Comparison of ENCODE assay signal across 18 cellular contexts in genomic region chr1:241593186-241593585, GRCh38. TPM values are rescaled to one million over a fixed set of nuclear protein-coding genes. Genes with fewer than 3 reads are reported as not detected.
A peak's percentile ranks its signal among the peaks of the same experiment; 100 is the strongest.
DNase-seq lines count a peak whose midpoint lies in the region; ATAC-seq and TF ChIP-seq lines count a peak whose summit lies in the region.
"Had no signal": no experiment of that assay in that cellular context is flagged by ENCODE, and none has a peak within 500 bp of the region (broad histone marks: within the 10 kb centered on the region; RNA-seq: fewer than 3 reads in every experiment).

No MANE protein-coding gene starts in this region.

- H3F3A ChIP-seq in GM23248 (ENCODE audit: insufficient read depth) = peaks cover 22% of the 10 kb centered on the region

- in situ Hi-C loops in GM23248 (cut with MboI) = no loop called here

- TF ChIP-seq CTCF in AG09309 (IDR thresholded peaks at IDR 0.05; ENCODE audit: control insufficient read depth, insufficient read depth, low read depth, low read length, missing control alignments) (no peak), foreskin keratinocyte (conservative IDR thresholded peaks at IDR 0.05) (no peak)

- peak; percentile 3 for ATAC-seq in foreskin keratinocyte
- no peak for ATAC-seq in GM18861 (IDR thresholded peaks at IDR 0.05; ENCODE audit: unreplicated experiment)
- ATAC-seq: right lobe of liver had no signal

- no peaks in the 10 kb centered on the region for H3K79me2 ChIP-seq in GM23248 (ENCODE audit: insufficient read depth)

- H2AFZ ChIP-seq in GM23248 = no peak overlapping the region

- H3K9ac ChIP-seq in GM23248 = no peak overlapping the region

- H3K27me3 Mint-ChIP-seq in activated naive CD8-positive, alpha-beta T cell treated with anti-CD3 and anti-CD28 coated beads for 36 hours = no peaks in the 10 kb centered on the region

- H3K4me3 Mint-ChIP-seq in activated naive CD8-positive, alpha-beta T cell treated with anti-CD3 and anti-CD28 coated beads for 36 hours = no peak overlapping the region

- no peaks in the 10 kb centered on the region for H3K9me3 ChIP-seq in GM23248 (ENCODE audit: low read depth)
- H3K9me3 ChIP-seq: BE2C, right lobe of liver had no signal

- no peak overlapping the region for H3K27ac ChIP-seq in GM23248
- peak overlapping the region; percentile 98 for H3K27ac ChIP-seq in foreskin keratinocyte
- H3K27ac ChIP-seq: HL-60, right lobe of liver had no signal

- H3K4me1 ChIP-seq in GM23248 (ENCODE audit: insufficient read depth) (peaks cover 23% of the 10 kb centered on the region), foreskin keratinocyte (peaks cover 31% of the 10 kb centered on the region)
- H3K4me1 ChIP-seq: BE2C, right lobe of liver had no signal

- DNase-seq in AG09309 (ENCODE audit: low read depth) (peak; percentile 17), GM23248 (peak; percentile 41), foreskin keratinocyte (peak in 1 of 2 donors; percentile 66), HUDEP-2 (lab: John Stamatoyannopoulos, UW; ENCODE audit: unreplicated experiment in 76 of 76) (no peak), NCI-H2029 treated with DMSO at 0.1 percent for 48 hours (lab: John Stamatoyannopoulos, UW) (no peak)
- no peak for DNase-seq in activated naive CD8-positive, alpha-beta T cell treated with anti-CD3 and anti-CD28 coated beads for 36 hours
- DNase-seq: activated T-cell treated with anti-CD3 and anti-CD28 coated beads, Interleukin-2, amount 50 U/mL, for 1 hour; aorta; BE2C; NCI-H1048; NCI-H524; right lobe of liver; stimulated activated CD4-positive, alpha-beta T cell treated with anti-CD3 and anti-CD28 coated beads, Interleukin-2, amount 100 ng/mL, for 24 hours had no signal

- H3K4me3 ChIP-seq in AG09309 (ENCODE audit: control insufficient read depth, low read depth, low read length) (no peak overlapping the region), GM23248 (no peak overlapping the region)
- H3K4me3 ChIP-seq: right lobe of liver had no signal

- H4K20me1 ChIP-seq in GM23248 (ENCODE audit: insufficient read depth) = no peaks in the 10 kb centered on the region

- 87 to 100% methylated on average over 1 of the region's 1 CpG for WGBS in GM23248 (ENCODE audit: low coverage in 1 of 2, low lambda C conversion rate in 2 of 2, missing lambda C conversion rate in 2 of 2), 2 experiments

- H3K4me1 Mint-ChIP-seq in activated naive CD8-positive, alpha-beta T cell treated with anti-CD3 and anti-CD28 coated beads for 36 hours = peaks cover 5% of the 10 kb centered on the region

- H3K36me3 ChIP-seq in GM23248 (ENCODE audit: low read depth) = no peaks in the 10 kb centered on the region
- H3K36me3 ChIP-seq: BE2C had no signal

- no peaks in the 10 kb centered on the region for H3K9me3 Mint-ChIP-seq in activated naive CD8-positive, alpha-beta T cell treated with anti-CD3 and anti-CD28 coated beads for 36 hours

- no peaks in the 10 kb centered on the region for H3K9me2 ChIP-seq in GM23248 (ENCODE audit: insufficient read depth)

- peak overlapping the region; percentile 26 for H3K27ac Mint-ChIP-seq in activated naive CD8-positive, alpha-beta T cell treated with anti-CD3 and anti-CD28 coated beads for 36 hours

- H3K27me3 ChIP-seq in GM23248 (replicated peaks; ENCODE audit: insufficient read depth) (no peaks in the 10 kb centered on the region), foreskin keratinocyte (no peaks in the 10 kb centered on the region)
- H3K27me3 ChIP-seq: BE2C, right lobe of liver had no signal

- H3K36me3 Mint-ChIP-seq in activated naive CD8-positive, alpha-beta T cell treated with anti-CD3 and anti-CD28 coated beads for 36 hours = peaks cover 2% of the 10 kb centered on the region

- no peak overlapping the region for H3K4me2 ChIP-seq in GM23248 (ENCODE audit: unreplicated experiment)

RNA-seq across cellular contexts. Expression of gene CHML, which starts 47.0 kb away (rescaled TPM):
- total RNA-seq in GM23248 (2014; rRNA removed; shearing (Covaris generic)) = 7.2 and 8.9 TPM in 2 replicates
- polyA plus RNA-seq in GM23248 (2016; fragmentation: Nextera tagmentation; extraction: Ambion mirVana) (3.2 and 3.4 TPM in 2 replicates), foreskin keratinocyte (1.9 and 2.5 TPM in 2 replicates)
- total RNA-seq in activated naive CD8-positive, alpha-beta T cell treated with anti-CD3 and anti-CD28 coated beads for 36 hours = 10 to 100 TPM; 24.3 to 27.6 TPM
- total RNA-seq in foreskin keratinocyte = 14.1 and 17.5 TPM in 2 replicates

RNA-seq across cellular contexts. Expression of gene OPN3, which starts 47.0 kb away (rescaled TPM):
- 10.2 and 15.2 TPM in 2 replicates for total RNA-seq in GM23248 (2014; rRNA removed; shearing (Covaris generic))
- 12.3 and 14.0 TPM in 2 replicates for polyA plus RNA-seq in GM23248 (2016; fragmentation: Nextera tagmentation; extraction: Ambion mirVana)
- 1 to 10 TPM; 8.6 to 9.3 TPM for total RNA-seq in activated naive CD8-positive, alpha-beta T cell treated with anti-CD3 and anti-CD28 coated beads for 36 hours
- total RNA-seq in foreskin keratinocyte = 35.7 and 36.7 TPM in 2 replicates
- 23.3 and 28.6 TPM in 2 replicates for polyA plus RNA-seq in foreskin keratinocyte

RNA-seq across cellular contexts. Expression of gene WDR64, which starts 58.9 kb away (rescaled TPM):
- total RNA-seq in GM23248 (2014; rRNA removed; shearing (Covaris generic)) = not detected in 2 replicates
- polyA plus RNA-seq in GM23248 (2016; fragmentation: Nextera tagmentation; extraction: Ambion mirVana) (not detected in 2 replicates), foreskin keratinocyte (not detected in 2 replicates)
- total RNA-seq in activated naive CD8-positive, alpha-beta T cell treated with anti-CD3 and anti-CD28 coated beads for 36 hours = under 1 TPM in 1 of 2 experiments, not detected in 1; 0.32 TPM
- not detected in 2 replicates for total RNA-seq in foreskin keratinocyte
- total RNA-seq: aorta, endothelial cell of umbilical vein, myocyte, osteocyte had no signal
- polyA plus RNA-seq: aorta, endothelial cell of umbilical vein had no signal

Comparison
In these comparisons a context has a peak if more than half of its experiments do, and no peak if none do; other contexts are left out.
1. DNase-seq: peak in AG09309 (single experiment) and GM23248 (single experiment); none in activated naive CD8-positive, alpha-beta T cell treated with anti-CD3 and anti-CD28 coated beads for 36 hours (single experiment), HUDEP-2 (0 of 76) and NCI-H2029 treated with DMSO at 0.1 percent for 48 hours (single experiment).